ENCODE assay signal across 19 cellular contexts in the genomic region with DNA sequence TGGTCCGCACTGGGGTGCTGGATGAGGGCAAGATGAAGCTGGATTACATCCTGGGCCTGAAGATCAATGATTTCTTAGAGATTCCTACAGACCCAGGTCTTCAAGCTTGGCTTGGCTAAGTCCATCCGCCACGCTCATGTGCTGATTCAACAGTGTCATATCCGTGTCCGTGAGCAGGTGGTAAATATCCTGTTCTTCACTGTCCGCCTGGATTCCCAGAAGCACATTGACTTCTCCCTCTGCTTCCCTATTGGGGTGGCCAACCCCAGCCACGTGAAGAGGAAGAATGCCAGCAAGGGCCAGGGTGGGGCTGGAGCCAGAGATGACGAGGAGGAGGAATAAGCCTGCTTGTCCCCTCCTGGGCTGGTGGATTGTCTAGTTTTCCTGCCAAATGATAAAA. TPM values are rescaled to one million over a fixed set of nuclear protein-coding genes. Genes with fewer than 3 reads are reported as not detected.
"Had no signal": no experiment of that assay in that cellular context is flagged by ENCODE, and none has a peak within 500 bp of the region (broad histone marks: within the 10 kb centered on the region; RNA-seq: fewer than 3 reads in every experiment).

No MANE protein-coding gene starts in this region.

- ATAC-seq: activated naive CD8-positive, alpha-beta T cell treated with anti-CD3 and anti-CD28 coated beads, Interleukin-2, amount 50 U/mL, for 24 hours; SK-N-SH treated with all-trans-retinoic acid at 6 μM for 48 hours had no signal

- H3K9me3 Mint-ChIP-seq: activated naive CD4-positive, alpha-beta T cell treated with anti-CD3 and anti-CD28 coated beads for 36 hours; activated naive CD8-positive, alpha-beta T cell treated with anti-CD3 and anti-CD28 coated beads, Interleukin-2, amount 50 U/mL, for 24 hours; endodermal cell had no signal

- H3K4me3 Mint-ChIP-seq: activated naive CD4-positive, alpha-beta T cell treated with anti-CD3 and anti-CD28 coated beads for 36 hours; activated naive CD8-positive, alpha-beta T cell treated with anti-CD3 and anti-CD28 coated beads, Interleukin-2, amount 50 U/mL, for 24 hours; endodermal cell had no signal

- H3K27ac Mint-ChIP-seq: activated naive CD4-positive, alpha-beta T cell treated with anti-CD3 and anti-CD28 coated beads for 36 hours; activated naive CD8-positive, alpha-beta T cell treated with anti-CD3 and anti-CD28 coated beads, Interleukin-2, amount 50 U/mL, for 24 hours; endodermal cell had no signal

- DNase-seq: activated CD4-positive, alpha-beta T cell treated with anti-CD3 and anti-CD28 coated beads, Interleukin-2, amount 50 U/mL, for 4 hours; activated CD4-positive, CD25-positive, alpha-beta regulatory T cell treated with anti-CD3 and anti-CD28 coated beads, Interleukin-2, amount 50 U/mL, for 72 hours; activated naive CD4-positive, alpha-beta T cell treated with anti-CD3 and anti-CD28 coated beads for 36 hours; activated naive CD8-positive, alpha-beta T cell treated with anti-CD3 and anti-CD28 coated beads, Interleukin-2, amount 50 U/mL, for 24 hours; activated T-cell treated with anti-CD3 and anti-CD28 coated beads for 4 hours; cerebellar nuclear complex; dorsolateral prefrontal cortex; endodermal cell; hippocampal formation; mesendoderm; retina; small intestine; stimulated activated CD4-positive, alpha-beta T cell treated with anti-CD3 and anti-CD28 coated beads, Interleukin-4, amount 100 ng/mL, for 4 hours; stimulated activated CD8-positive, alpha-beta memory T cell treated with anti-CD3 and anti-CD28 coated beads, Interleukin-4, amount 100 ng/mL, for 48 hours; stimulated activated naive CD4-positive, alpha-beta T cell treated with Interleukin-2 at 50 U/mL for 16 hours; T-helper 1 cell; T1000; trophoblast cell had no signal

- H3K27me3 Mint-ChIP-seq: activated naive CD8-positive, alpha-beta T cell treated with anti-CD3 and anti-CD28 coated beads, Interleukin-2, amount 50 U/mL, for 24 hours had no signal

RNA-seq across cellular contexts. Expression of a gene that starts 2.2 kb away (rescaled TPM):
- total RNA-seq: endodermal cell had no signal
